ENCODE assay signal across 20 cellular contexts in the genomic region with DNA sequence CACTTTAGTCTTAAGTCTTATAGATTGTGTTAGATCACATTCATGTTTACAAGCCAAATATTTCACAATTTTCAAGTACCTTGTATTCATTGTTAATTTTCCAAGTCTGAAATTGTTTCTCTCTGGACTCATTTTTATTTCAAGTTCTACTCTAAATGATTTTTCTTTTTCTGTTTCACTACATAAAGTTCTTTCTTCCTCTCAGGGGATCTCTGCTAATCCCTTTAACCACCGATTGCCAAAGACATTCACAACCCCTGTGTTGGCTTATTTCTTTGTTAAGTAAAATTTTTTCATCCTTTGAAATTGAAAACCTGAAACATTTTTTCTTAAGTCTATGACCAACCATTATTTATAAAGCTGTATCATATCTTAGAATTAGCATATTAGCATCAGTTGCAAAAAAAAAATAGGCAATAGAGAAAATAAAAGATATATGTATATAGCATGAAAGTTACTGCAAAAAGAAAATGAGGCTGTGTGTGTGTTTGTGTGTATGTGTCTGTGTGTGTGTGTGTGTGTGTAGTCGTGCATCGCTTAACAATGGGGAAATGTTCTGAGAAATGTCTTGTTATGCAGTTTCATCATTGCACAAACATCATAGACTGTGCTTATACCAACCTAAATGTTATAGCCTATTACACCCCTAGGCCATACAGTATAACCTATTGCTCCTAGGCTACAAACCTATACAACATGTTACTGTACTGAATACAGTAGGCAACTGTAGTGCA.
DNase-seq lines count a peak whose midpoint lies in the region; ATAC-seq and TF ChIP-seq lines count a peak whose summit lies in the region.
"Had no signal": no experiment of that assay in that cellular context is flagged by ENCODE, and none has a peak within 500 bp of the region (broad histone marks: within the 10 kb centered on the region; RNA-seq: fewer than 3 reads in every experiment).

No MANE protein-coding gene starts in this region.

- H3K27ac ChIP-seq in SK-N-MC = peak overlapping the region; percentile 67; the same call in 1 of the 2 replicates
- H3K27ac ChIP-seq in osteoblast (ENCODE audit: low read depth, low read length) = no peak overlapping the region
- H3K27ac ChIP-seq: Peyer's patch had no signal

- no peak overlapping the region for H3K4me3 Mint-ChIP-seq in memory B cell
- no peak overlapping the region for H3K4me3 Mint-ChIP-seq in stimulated activated memory B cell treated with anti-CD40 and anti-IgM and Interleukin-4, amounts not matched to agents 10 μg/mL and 1 μg/mL and 100 μg/mL, for 72 hours
- H3K4me3 Mint-ChIP-seq: CD4-positive, CD25-positive, alpha-beta regulatory T cell; HFFc6; IgD-negative memory B cell had no signal

- no peaks in the 10 kb centered on the region for H3K9me3 ChIP-seq in SK-N-MC (ENCODE audit: low read depth, low read length)
- H3K9me3 ChIP-seq in osteoblast (ENCODE audit: low read depth, low read length) = no peaks in the 10 kb centered on the region
- H3K9me3 ChIP-seq: Peyer's patch had no signal

- H3K27me3 Mint-ChIP-seq in memory B cell = no peaks in the 10 kb centered on the region
- no peaks in the 10 kb centered on the region for H3K27me3 Mint-ChIP-seq in stimulated activated memory B cell treated with anti-CD40 and anti-IgM and Interleukin-4, amounts not matched to agents 10 μg/mL and 1 μg/mL and 100 μg/mL, for 72 hours
- H3K27me3 Mint-ChIP-seq: CD4-positive, CD25-positive, alpha-beta regulatory T cell; IgD-negative memory B cell had no signal

- H3K79me2 ChIP-seq in osteoblast (ENCODE audit: insufficient read depth, low read length) = no peaks in the 10 kb centered on the region

- H3K27ac Mint-ChIP-seq in memory B cell = no peak overlapping the region
- no peak overlapping the region for H3K27ac Mint-ChIP-seq in stimulated activated memory B cell treated with anti-CD40 and anti-IgM and Interleukin-4, amounts not matched to agents 10 μg/mL and 1 μg/mL and 100 μg/mL, for 72 hours
- H3K27ac Mint-ChIP-seq: CD4-positive, CD25-positive, alpha-beta regulatory T cell; HFFc6; IgD-negative memory B cell had no signal

- no peak overlapping the region for H2AFZ ChIP-seq in osteoblast (ENCODE audit: low read length)

- H3K36me3 ChIP-seq in SK-N-MC (ENCODE audit: insufficient read depth, low read length) (no peaks in the 10 kb centered on the region), osteoblast (ENCODE audit: insufficient read depth, low read length) (no peaks in the 10 kb centered on the region)
- H3K36me3 ChIP-seq: Peyer's patch had no signal

- H3K4me3 ChIP-seq in SK-N-MC = peak overlapping the region; percentile 35; the same call in 1 of the 2 replicates
- H3K4me3 ChIP-seq in osteoblast (ENCODE audit: insufficient read depth, low read length) = no peak overlapping the region
- H3K4me3 ChIP-seq: Peyer's patch had no signal

- H3K4me2 ChIP-seq in osteoblast (ENCODE audit: insufficient read depth, low read length) = no peak overlapping the region

- DNase-seq in MV-4-11 (lab: John Stamatoyannopoulos, UW) (peak; percentile 78), SK-N-MC (ENCODE audit: low read depth, low spot score) (no peak), memory B cell (ENCODE audit: low spot score in 2 of 2) (peak in 1 of 2 donors; percentile 5), NCI-H2107 (lab: John Stamatoyannopoulos, UW) (no peak), osteoblast (ENCODE audit: insufficient read length, low spot score, missing footprints) (no peak)
- DNase-seq: CD4-positive, CD25-positive, alpha-beta regulatory T cell; EL; GF-D8; H7; HFFc6; NCI-H1417; NCI-H1694 treated with DMSO at 0.1 percent for 48 hours; NCI-H2227 treated with DMSO at 0.1 percent for 48 hours; NCI-H510A; NK-92 treated with Interleukin-12 subunit alpha and Interleukin-12 subunit beta, amount 100 ng/mL, for 24 hours; Peyer's patch had no signal

- peak; percentile 24 for ATAC-seq in memory B cell (ENCODE audit: low read depth)
- peak; percentile 24 for ATAC-seq in stimulated activated memory B cell treated with anti-CD40 and anti-IgM and Interleukin-4, amounts not matched to agents 10 μg/mL and 1 μg/mL and 100 μg/mL, for 72 hours
- ATAC-seq in HG02970 (IDR thresholded peaks at IDR 0.05; ENCODE audit: low FRiP score, unreplicated experiment) = no peak
- ATAC-seq in HG03159 (IDR thresholded peaks at IDR 0.05; ENCODE audit: unreplicated experiment) = no peak

- H3K9me3 Mint-ChIP-seq in memory B cell = no peaks in the 10 kb centered on the region
- no peaks in the 10 kb centered on the region for H3K9me3 Mint-ChIP-seq in stimulated activated memory B cell treated with anti-CD40 and anti-IgM and Interleukin-4, amounts not matched to agents 10 μg/mL and 1 μg/mL and 100 μg/mL, for 72 hours
- H3K9me3 Mint-ChIP-seq: HFFc6 had no signal

- H3K9ac ChIP-seq in SK-N-MC (ENCODE audit: insufficient read length) = no peak overlapping the region

- no peaks in the 10 kb centered on the region for H4K20me1 ChIP-seq in osteoblast (ENCODE audit: insufficient read depth, low read length)

- no peak for TF ChIP-seq CTCF in osteoblast (IDR thresholded peaks at IDR 0.05; ENCODE audit: extremely low read depth, low read depth, low read length)

- peaks cover 7% of the 10 kb centered on the region for H3K4me1 Mint-ChIP-seq in memory B cell
- peaks cover 10% of the 10 kb centered on the region for H3K4me1 Mint-ChIP-seq in stimulated activated memory B cell treated with anti-CD40 and anti-IgM and Interleukin-4, amounts not matched to agents 10 μg/mL and 1 μg/mL and 100 μg/mL, for 72 hours
- H3K4me1 Mint-ChIP-seq: CD4-positive, CD25-positive, alpha-beta regulatory T cell had no signal

- no peaks in the 10 kb centered on the region for H3K4me1 ChIP-seq in osteoblast (ENCODE audit: insufficient read depth, low read length)
- H3K4me1 ChIP-seq: Peyer's patch had no signal

- no peaks in the 10 kb centered on the region for H3K36me3 Mint-ChIP-seq in memory B cell
- H3K36me3 Mint-ChIP-seq in stimulated activated memory B cell treated with anti-CD40 and anti-IgM and Interleukin-4, amounts not matched to agents 10 μg/mL and 1 μg/mL and 100 μg/mL, for 72 hours = no peaks in the 10 kb centered on the region
- H3K36me3 Mint-ChIP-seq: CD4-positive, CD25-positive, alpha-beta regulatory T cell; IgD-negative memory B cell had no signal

- no peaks in the 10 kb centered on the region for H3K27me3 ChIP-seq in osteoblast (ENCODE audit: insufficient read depth, low read length)
- H3K27me3 ChIP-seq: Peyer's patch had no signal

Comparison
In these comparisons a context has a peak if more than half of its experiments do, and no peak if none do; other contexts are left out.
1. ATAC-seq: peak in memory B cell (single experiment) and stimulated activated memory B cell treated with anti-CD40 and anti-IgM and Interleukin-4, amounts not matched to agents 10 μg/mL and 1 μg/mL and 100 μg/mL, for 72 hours (single experiment); none in HG02970 (single experiment) and HG03159 (single experiment).